In the genomic region with DNA sequence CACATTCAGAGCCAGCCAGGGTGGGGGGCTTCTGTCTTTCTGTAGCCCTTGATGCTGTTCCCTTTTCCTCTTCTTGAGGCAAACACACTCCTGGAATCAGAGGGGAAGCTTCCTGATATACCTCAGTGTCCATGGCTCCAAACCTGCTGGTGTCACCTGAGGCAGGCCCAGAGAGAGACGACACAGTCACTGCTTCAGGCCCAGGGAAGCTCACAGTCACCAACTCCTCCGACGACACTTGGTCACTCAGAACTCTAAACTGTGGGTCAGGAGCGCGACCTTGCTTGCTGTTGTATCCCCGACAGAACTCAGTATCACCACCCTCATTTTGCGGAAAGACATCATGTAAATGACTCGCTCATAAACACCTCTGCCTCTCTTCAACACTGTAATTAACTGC, we compare ENCODE assay signal across 1 cellular context.
TF ChIP-seq lines count a peak whose summit lies in the region.

No MANE protein-coding gene starts in this region.

TF ChIP-seq in IMR-90, 13 proteins besides CTCF, POLR2A, EP300 and RAD21:
- TF ChIP-seq CHD1 (IDR thresholded peaks at IDR 0.05; ENCODE audit: low read depth, low read length) (no peak), NFE2L2 (IDR thresholded peaks at IDR 0.05; ENCODE audit: low read depth, low read length) (no peak), MAFK (IDR thresholded peaks at IDR 0.05; ENCODE audit: low read depth, low read length) (no peak), MAZ (IDR thresholded peaks at IDR 0.05; ENCODE audit: borderline replicate concordance, low read depth, low read length) (no peak), RCOR1 (IDR thresholded peaks at IDR 0.05; ENCODE audit: insufficient replicate concordance, low read length) (no peak), RFX5 (IDR thresholded peaks at IDR 0.05; ENCODE audit: low read depth, low read length) (no peak), BHLHE40 (IDR thresholded peaks at IDR 0.05; ENCODE audit: low read depth, low read length) (no peak), FOS (IDR thresholded peaks at IDR 0.05; ENCODE audit: low read depth, low read length) (no peak), USF2 (IDR thresholded peaks at IDR 0.05; ENCODE audit: low read depth, low read length) (no peak), MXI1 (IDR thresholded peaks at IDR 0.05; ENCODE audit: borderline replicate concordance, low read depth, low read length) (no peak), SMC3 (IDR thresholded peaks at IDR 0.05; ENCODE audit: low read depth, low read length) (no peak), CEBPB (IDR thresholded peaks at IDR 0.05; ENCODE audit: low read depth, low read length) (no peak)
- TF ChIP-seq, protein P1, sequence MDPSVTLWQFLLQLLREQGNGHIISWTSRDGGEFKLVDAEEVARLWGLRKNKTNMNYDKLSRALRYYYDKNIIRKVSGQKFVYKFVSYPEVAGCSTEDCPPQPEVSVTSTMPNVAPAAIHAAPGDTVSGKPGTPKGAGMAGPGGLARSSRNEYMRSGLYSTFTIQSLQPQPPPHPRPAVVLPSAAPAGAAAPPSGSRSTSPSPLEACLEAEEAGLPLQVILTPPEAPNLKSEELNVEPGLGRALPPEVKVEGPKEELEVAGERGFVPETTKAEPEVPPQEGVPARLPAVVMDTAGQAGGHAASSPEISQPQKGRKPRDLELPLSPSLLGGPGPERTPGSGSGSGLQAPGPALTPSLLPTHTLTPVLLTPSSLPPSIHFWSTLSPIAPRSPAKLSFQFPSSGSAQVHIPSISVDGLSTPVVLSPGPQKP (IDR thresholded peaks at IDR 0.05; ENCODE audit: borderline replicate concordance, low read depth, low read length), result no peak
